ENCODE assay signal across 11 cellular contexts in genomic region chr22:36395922-36396321, GRCh38. TPM values are rescaled to one million over a fixed set of nuclear protein-coding genes. Genes with fewer than 3 reads are reported as not detected.
DNase-seq lines count a peak whose midpoint lies in the region; ATAC-seq and TF ChIP-seq lines count a peak whose summit lies in the region.
"Had no signal": no experiment of that assay in that cellular context is flagged by ENCODE, and none has a peak within 500 bp of the region (broad histone marks: within the 10 kb centered on the region; RNA-seq: fewer than 3 reads in every experiment).

No MANE protein-coding gene starts in this region.

- intact Hi-C loops in Calu3 (cut with micrococcal nuclease; ENCODE audit: unreplicated experiment): no loop called here
- intact Hi-C loops in aorta (cut with DNase I): loop anchor here in 1 of 2 donors (5.0 kb wide), 1 partner anchor 36 kb away; no protein-coding TSS in a partner anchor

- no peaks in the 10 kb centered on the region for H3K9me3 ChIP-seq in aorta (ENCODE audit: control insufficient read depth, low read length)

- no peak overlapping the region for H3K27ac ChIP-seq in aorta (ENCODE audit: low read depth in 1 of 2, low read length in 2 of 2)
- H3K27ac ChIP-seq: HL-60 had no signal

- TF ChIP-seq CTCF in Calu3 (IDR thresholded peaks at IDR 0.05; ENCODE audit: unreplicated experiment) (no peak), chondrocyte (IDR thresholded peaks at IDR 0.05) (no peak), nephron (IDR thresholded peaks at IDR 0.05; ENCODE audit: unreplicated experiment in 3 of 3) (no peak)

- CTCF ChIA-PET in Calu3 (lab: Charles Lee): interaction anchor here (0.9 to 1.2 kb wide), 3 partner anchors 14 to 66 kb away, joined by 4 to 5 read pairs (median 4); no protein-coding TSS in a partner anchor

- WGBS in aorta, 2 donors: 68 to 69% methylated on average over 2 of the region's 2 CpGs

- H3K9me3 Mint-ChIP-seq in Calu3 (ENCODE audit: low read depth, unreplicated experiment): no peaks in the 10 kb centered on the region
- no peaks in the 10 kb centered on the region for H3K9me3 Mint-ChIP-seq in chondrocyte (ENCODE audit: low read depth)
- no peaks in the 10 kb centered on the region for H3K9me3 Mint-ChIP-seq in nephron
- H3K9me3 Mint-ChIP-seq: brain had no signal

- H3K4me1 Mint-ChIP-seq in Calu3 (ENCODE audit: low read depth, unreplicated experiment) (peaks cover 57% of the 10 kb centered on the region), chondrocyte (ENCODE audit: low read depth) (peaks cover 33% of the 10 kb centered on the region), nephron (no peaks in the 10 kb centered on the region)

- H3K36me3 Mint-ChIP-seq in Calu3 (ENCODE audit: insufficient read depth, unreplicated experiment) (peaks cover 17% of the 10 kb centered on the region), chondrocyte (ENCODE audit: low read depth) (no peaks in the 10 kb centered on the region), nephron (ENCODE audit: low read depth) (no peaks in the 10 kb centered on the region)

- no peaks in the 10 kb centered on the region for H3K36me3 ChIP-seq in aorta (ENCODE audit: control insufficient read depth in 1 of 2, insufficient read depth in 2 of 2, low read length in 1 of 2)

- H3K4me3 Mint-ChIP-seq in Calu3 (ENCODE audit: low read depth, unreplicated experiment) (no peak overlapping the region), chondrocyte (ENCODE audit: unreplicated experiment) (no peak overlapping the region), nephron (no peak overlapping the region)
- H3K4me3 Mint-ChIP-seq: brain had no signal

- H3K27me3 Mint-ChIP-seq in Calu3 (ENCODE audit: unreplicated experiment) (no peaks in the 10 kb centered on the region), chondrocyte (ENCODE audit: low read depth) (no peaks in the 10 kb centered on the region), nephron (ENCODE audit: low read depth) (no peaks in the 10 kb centered on the region)
- H3K27me3 Mint-ChIP-seq: brain had no signal

- ATAC-seq in aorta (ENCODE audit: low FRiP score) (no peak), GM19035 (IDR thresholded peaks at IDR 0.05; ENCODE audit: unreplicated experiment) (no peak)

- DNase-seq in Calu3: no peak
- peak; percentile 56 for DNase-seq in NCI-H2029 treated with DMSO at 0.1 percent for 48 hours (lab: John Stamatoyannopoulos, UW)
- no peak for DNase-seq in chondrocyte (ENCODE audit: low spot score)
- DNase-seq in aorta: no peak
- no peak for DNase-seq in HuH-7.5 (ENCODE audit: low spot score)
- no peak for DNase-seq in dedifferentiated amniotic fluid mesenchymal stem cell (ENCODE audit: extremely low spot score)
- DNase-seq: SIG-M5 had no signal

- H3K4me1 ChIP-seq in aorta (ENCODE audit: control insufficient read depth in 1 of 2, insufficient read depth in 2 of 2, low read length in 2 of 2): no peaks in the 10 kb centered on the region

- H3K27ac Mint-ChIP-seq in Calu3 (ENCODE audit: unreplicated experiment): peak overlapping the region; percentile 30
- H3K27ac Mint-ChIP-seq in chondrocyte (ENCODE audit: unreplicated experiment): peak overlapping the region; percentile 85
- H3K27ac Mint-ChIP-seq in nephron: peak overlapping the region in 2 of 3 experiments; percentile 20 to 24

- no peak overlapping the region for H3K4me3 ChIP-seq in aorta (ENCODE audit: low read length in 2 of 2)

- H3K27me3 ChIP-seq in aorta (ENCODE audit: control insufficient read depth in 1 of 2, insufficient read depth in 2 of 2, low read length in 1 of 2): no peaks in the 10 kb centered on the region

- BruUV-seq in Calu3 (replicated peaks; lab: Mats Ljungman, UMichigan): no TSS peak

RNA-seq across cellular contexts. Expression of gene MYH9, which starts 8.2 kb away (rescaled TPM):
- 526 and 606 TPM in 2 replicates for total RNA-seq in Calu3 (2022)
- 1,046 to 1,908 TPM (median 1,853 TPM) in 3 replicates for total RNA-seq in chondrocyte
- total RNA-seq in aorta: 1,000 to 10,000 TPM; 1,564 to 1,890 TPM
- 100 to 1,000 TPM; 170 to 572 TPM for polyA plus RNA-seq in aorta

Comparison
In these comparisons a context has a peak if more than half of its experiments do, and no peak if none do; other contexts are left out.
1. H3K27ac Mint-ChIP-seq: peak in every context shown above with its lines; median percentile 85 in chondrocyte; 30 in Calu3; 22 in nephron.